ENCODE assay signal across 18 cellular contexts in genomic region chr1:244496186-244496585, GRCh38. TPM values are rescaled to one million over a fixed set of nuclear protein-coding genes. Genes with fewer than 3 reads are reported as not detected.
DNase-seq lines count a peak whose midpoint lies in the region; ATAC-seq and TF ChIP-seq lines count a peak whose summit lies in the region.
"Had no signal": no experiment of that assay in that cellular context is flagged by ENCODE, and none has a peak within 500 bp of the region (broad histone marks: within the 10 kb centered on the region; RNA-seq: fewer than 3 reads in every experiment).

No MANE protein-coding gene starts in this region.

- no peaks in the 10 kb centered on the region for H3K27me3 Mint-ChIP-seq in progenitor cell of endocrine pancreas
- no peaks in the 10 kb centered on the region for H3K27me3 Mint-ChIP-seq in activated CD4-positive, alpha-beta memory T cell treated with anti-CD3 and anti-CD28 coated beads for 36 hours
- H3K27me3 Mint-ChIP-seq: CD8-positive, alpha-beta memory T cell had no signal

- no peak overlapping the region for H3K4me3 Mint-ChIP-seq in progenitor cell of endocrine pancreas (ENCODE audit: low read depth)
- no peak overlapping the region for H3K4me3 Mint-ChIP-seq in activated CD4-positive, alpha-beta memory T cell treated with anti-CD3 and anti-CD28 coated beads for 36 hours
- H3K4me3 Mint-ChIP-seq: CD8-positive, alpha-beta memory T cell had no signal

- H3K4me3 ChIP-seq in HUES6 (ENCODE audit: low read depth, low read length): no peak overlapping the region
- H3K4me3 ChIP-seq: BLaER1 treated with 17β-estradiol and CSF1 and Interleukin-3, amounts not matched to agents 10 nM and 100 nM had no signal

- ATAC-seq in foreskin keratinocyte: peak; percentile 79
- ATAC-seq in HG03378 (IDR thresholded peaks at IDR 0.05; ENCODE audit: unreplicated experiment): no peak
- no peak for ATAC-seq in GM21526 (IDR thresholded peaks at IDR 0.05; ENCODE audit: low FRiP score, unreplicated experiment)

- no peaks in the 10 kb centered on the region for H3K36me3 ChIP-seq in HUES6 (ENCODE audit: control insufficient read depth, insufficient read depth, low read length)
- H3K36me3 ChIP-seq: BLaER1 treated with 17β-estradiol and CSF1 and Interleukin-3, amounts not matched to agents 10 nM and 100 nM had no signal

- H3K4me1 ChIP-seq in HUES6 (ENCODE audit: control insufficient read depth, insufficient read depth, low read length) (peaks cover 6% of the 10 kb centered on the region; the same call in 1 of the 2 replicates), foreskin keratinocyte (no peaks in the 10 kb centered on the region)
- H3K4me1 ChIP-seq: BLaER1 treated with 17β-estradiol and CSF1 and Interleukin-3, amounts not matched to agents 10 nM and 100 nM had no signal

- intact Hi-C loops in activated CD4-positive, alpha-beta memory T cell treated with anti-CD3 and anti-CD28 coated beads for 36 hours (cut with micrococcal nuclease): no loop called here

- peaks cover 5% of the 10 kb centered on the region; the same call in 1 of the 2 replicates for H3K9me3 ChIP-seq in HUES6 (ENCODE audit: control insufficient read depth, insufficient read depth, low read depth, low read length)

- H3K9me3 Mint-ChIP-seq in progenitor cell of endocrine pancreas (ENCODE audit: low read depth): peaks cover 8% of the 10 kb centered on the region
- peaks cover 18% of the 10 kb centered on the region for H3K9me3 Mint-ChIP-seq in activated CD4-positive, alpha-beta memory T cell treated with anti-CD3 and anti-CD28 coated beads for 36 hours

- peaks cover 4% of the 10 kb centered on the region for H3K36me3 Mint-ChIP-seq in progenitor cell of endocrine pancreas (ENCODE audit: insufficient read depth)
- H3K36me3 Mint-ChIP-seq in activated CD4-positive, alpha-beta memory T cell treated with anti-CD3 and anti-CD28 coated beads for 36 hours: no peaks in the 10 kb centered on the region

- CTCF ChIA-PET in activated CD4-positive, alpha-beta memory T cell treated with anti-CD3 and anti-CD28 coated beads for 36 hours (lab: Charles Lee): no interaction called here

- no peak overlapping the region for H3K9ac ChIP-seq in HUES6 (ENCODE audit: low read length)
- H3K9ac ChIP-seq: BLaER1 treated with 17β-estradiol and CSF1 and Interleukin-3, amounts not matched to agents 10 nM and 100 nM had no signal

- no peak for TF ChIP-seq CTCF in foreskin keratinocyte (conservative IDR thresholded peaks at IDR 0.05)
- no peak for TF ChIP-seq CTCF in progenitor cell of endocrine pancreas (IDR thresholded peaks at IDR 0.05; ENCODE audit: unreplicated experiment)

- DNase-seq in SW480 (ENCODE audit: low spot score) (peak; percentile 17), foreskin keratinocyte (peak; percentile 28 to 41), progenitor cell of endocrine pancreas (ENCODE audit: low spot score, unreplicated experiment) (no peak)
- no peak for DNase-seq in activated CD4-positive, alpha-beta memory T cell treated with anti-CD3 and anti-CD28 coated beads for 36 hours
- DNase-seq: CD8-positive, alpha-beta memory T cell; DMS53; EL; IMR-90; NCI-H1048; NCI-H146; NCI-H2029 treated with DMSO at 0.1 percent for 48 hours; OCI-M1; SHP77 treated with DMSO at 0.1 percent for 48 hours had no signal

- H3K27ac Mint-ChIP-seq in progenitor cell of endocrine pancreas: peak overlapping the region; percentile 26
- no peak overlapping the region for H3K27ac Mint-ChIP-seq in activated CD4-positive, alpha-beta memory T cell treated with anti-CD3 and anti-CD28 coated beads for 36 hours
- H3K27ac Mint-ChIP-seq: CD8-positive, alpha-beta memory T cell had no signal

- peaks cover 9% of the 10 kb centered on the region for H3K4me1 Mint-ChIP-seq in progenitor cell of endocrine pancreas (ENCODE audit: low read depth)
- H3K4me1 Mint-ChIP-seq in activated CD4-positive, alpha-beta memory T cell treated with anti-CD3 and anti-CD28 coated beads for 36 hours (ENCODE audit: low read depth): no peaks in the 10 kb centered on the region
- H3K4me1 Mint-ChIP-seq: CD8-positive, alpha-beta memory T cell had no signal

- H3K27ac ChIP-seq in HUES6 (ENCODE audit: low read depth, low read length) (peak overlapping the region; percentile 56; the same call in 1 of the 2 replicates), foreskin keratinocyte (no peak overlapping the region)
- H3K27ac ChIP-seq: BLaER1 treated with 17β-estradiol and CSF1 and Interleukin-3, amounts not matched to agents 10 nM and 100 nM had no signal

- H3K27me3 ChIP-seq in HUES6 (ENCODE audit: control insufficient read depth, insufficient read depth, low read length): no peaks in the 10 kb centered on the region
- no peaks in the 10 kb centered on the region for H3K27me3 ChIP-seq in foreskin keratinocyte
- H3K27me3 ChIP-seq: BLaER1 treated with 17β-estradiol and CSF1 and Interleukin-3, amounts not matched to agents 10 nM and 100 nM had no signal

- POLR2A ChIA-PET in activated CD4-positive, alpha-beta memory T cell treated with anti-CD3 and anti-CD28 coated beads for 36 hours (lab: Charles Lee): no interaction called here

RNA-seq across cellular contexts. Expression of gene CATSPERE, which starts 35.1 kb away (rescaled TPM):
- total RNA-seq in foreskin keratinocyte (0.07 and 0.21 TPM in 2 replicates), progenitor cell of endocrine pancreas (1.8 and 2.0 TPM in 2 replicates)
- 0.07 and 0.09 TPM in 2 replicates for polyA plus RNA-seq in foreskin keratinocyte
- under 1 TPM; 0.33 to 0.34 TPM for total RNA-seq in activated CD4-positive, alpha-beta memory T cell treated with anti-CD3 and anti-CD28 coated beads for 36 hours
- total RNA-seq: NCI-H460 had no signal

RNA-seq across cellular contexts. Expression of gene ADSS2, which starts 44.5 kb away (rescaled TPM):
- total RNA-seq in foreskin keratinocyte (38.6 and 42.8 TPM in 2 replicates), progenitor cell of endocrine pancreas (34.6 and 41.1 TPM in 2 replicates)
- 19.3 and 25.0 TPM in 2 replicates for polyA plus RNA-seq in foreskin keratinocyte
- 10 to 100 TPM; 46.8 to 47.7 TPM for total RNA-seq in activated CD4-positive, alpha-beta memory T cell treated with anti-CD3 and anti-CD28 coated beads for 36 hours

Comparison
In these comparisons a context has a peak if more than half of its experiments do, and no peak if none do; other contexts are left out.
1. DNase-seq: peak in SW480 (single experiment) and foreskin keratinocyte (2 of 2); none in progenitor cell of endocrine pancreas (single experiment) and activated CD4-positive, alpha-beta memory T cell treated with anti-CD3 and anti-CD28 coated beads for 36 hours (single experiment).